In genomic region chr3:109337393-109337792, GRCh38 we compare ENCODE assay signal across 11 cellular contexts. TPM values are rescaled to one million over a fixed set of nuclear protein-coding genes. Genes with fewer than 3 reads are reported as not detected.
DNase-seq lines count a peak whose midpoint lies in the region; ATAC-seq and TF ChIP-seq lines count a peak whose summit lies in the region.
"Had no signal": no experiment of that assay in that cellular context is flagged by ENCODE, and none has a peak within 500 bp of the region (broad histone marks: within the 10 kb centered on the region; RNA-seq: fewer than 3 reads in every experiment).

A gene with protein sequence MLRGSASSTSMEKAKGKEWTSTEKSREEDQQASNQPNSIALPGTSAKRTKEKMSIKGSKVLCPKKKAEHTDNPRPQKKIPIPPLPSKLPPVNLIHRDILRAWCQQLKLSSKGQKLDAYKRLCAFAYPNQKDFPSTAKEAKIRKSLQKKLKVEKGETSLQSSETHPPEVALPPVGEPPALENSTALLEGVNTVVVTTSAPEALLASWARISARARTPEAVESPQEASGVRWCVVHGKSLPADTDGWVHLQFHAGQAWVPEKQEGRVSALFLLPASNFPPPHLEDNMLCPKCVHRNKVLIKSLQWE (minus strand): TSS chr3:109337546. CDS start chr3:109337517, 29 bp downstream.

- H3K27me3 Mint-ChIP-seq in stimulated activated naive CD8-positive, alpha-beta T cell treated with anti-CD3 and anti-CD28 coated beads, Interleukin-15, Interleukin-2, amounts not matched to agents 100 ng/mL and 50 ng/mL, for 24 hours: peaks cover 23% of the 10 kb centered on the region
- H3K27me3 Mint-ChIP-seq in nephron (ENCODE audit: low read depth): peaks cover 13% of the 10 kb centered on the region

- H3K36me3 ChIP-seq in gastroesophageal sphincter: no peaks in the 10 kb centered on the region
- H3K36me3 ChIP-seq: gastrocnemius medialis had no signal

- H3K4me3 Mint-ChIP-seq in stimulated activated naive CD8-positive, alpha-beta T cell treated with anti-CD3 and anti-CD28 coated beads, Interleukin-15, Interleukin-2, amounts not matched to agents 100 ng/mL and 50 ng/mL, for 24 hours: peak within 1 kb of the TSS; percentile 79
- peak within 1 kb of the TSS; percentile 86 to 91 (median 86) for H3K4me3 Mint-ChIP-seq in nephron

- H3K4me1 Mint-ChIP-seq in stimulated activated naive CD8-positive, alpha-beta T cell treated with anti-CD3 and anti-CD28 coated beads, Interleukin-15, Interleukin-2, amounts not matched to agents 100 ng/mL and 50 ng/mL, for 24 hours (ENCODE audit: low read depth): peaks cover 13% of the 10 kb centered on the region
- peaks cover 14% of the 10 kb centered on the region for H3K4me1 Mint-ChIP-seq in nephron

- no peaks in the 10 kb centered on the region for H3K9me3 ChIP-seq in gastroesophageal sphincter
- H3K9me3 ChIP-seq: gastrocnemius medialis had no signal

- peaks cover 7% of the 10 kb centered on the region for H3K27me3 ChIP-seq in gastroesophageal sphincter
- H3K27me3 ChIP-seq: gastrocnemius medialis had no signal

- TF ChIP-seq CTCF in epithelial cell of esophagus (IDR thresholded peaks at IDR 0.05; ENCODE audit: insufficient read depth, low read depth, low read length, missing control alignments) (no peak), nephron (IDR thresholded peaks at IDR 0.05; ENCODE audit: unreplicated experiment in 3 of 3) (no peak), gastroesophageal sphincter (IDR thresholded peaks at IDR 0.05) (no peak)

- TF ChIP-seq EP300 in gastroesophageal sphincter (IDR thresholded peaks at IDR 0.05): no peak

- no peak within 1 kb of the TSS for H3K27ac ChIP-seq in gastroesophageal sphincter
- H3K27ac ChIP-seq: gastrocnemius medialis had no signal

- H3K36me3 Mint-ChIP-seq in stimulated activated naive CD8-positive, alpha-beta T cell treated with anti-CD3 and anti-CD28 coated beads, Interleukin-15, Interleukin-2, amounts not matched to agents 100 ng/mL and 50 ng/mL, for 24 hours (ENCODE audit: low read depth): peaks cover 6% of the 10 kb centered on the region
- H3K36me3 Mint-ChIP-seq in nephron (ENCODE audit: low read depth): no peaks in the 10 kb centered on the region

- H3K4me1 ChIP-seq in gastroesophageal sphincter: peaks cover 0 to 14% (median 0%) of the 10 kb centered on the region in 3 donors
- H3K4me1 ChIP-seq: gastrocnemius medialis had no signal

- no peak for DNase-seq in stimulated activated naive CD8-positive, alpha-beta T cell treated with anti-CD3 and anti-CD28 coated beads, Interleukin-15, Interleukin-2, amounts not matched to agents 100 U/mL and 50 U/mL, for 24 hours
- DNase-seq in epithelial cell of esophagus (ENCODE audit: low read depth) (no peak), hypothalamus (lab: John Stamatoyannopoulos, UW) (no peak)
- DNase-seq: activated CD8-positive, alpha-beta memory T cell treated with anti-CD3 and anti-CD28 coated beads, Interleukin-2, amount 50 U/mL, for 48 hours; gastrocnemius medialis; stimulated activated CD4-positive, alpha-beta T cell treated with anti-CD3 and anti-CD28 coated beads, Interleukin-2, amount 100 ng/mL, for 48 hours had no signal

- no peaks in the 10 kb centered on the region for H3K9me3 Mint-ChIP-seq in stimulated activated naive CD8-positive, alpha-beta T cell treated with anti-CD3 and anti-CD28 coated beads, Interleukin-15, Interleukin-2, amounts not matched to agents 100 ng/mL and 50 ng/mL, for 24 hours
- H3K9me3 Mint-ChIP-seq in nephron: no peaks in the 10 kb centered on the region

- peak within 1 kb of the TSS; percentile 7 for H3K4me3 ChIP-seq in epithelial cell of esophagus (ENCODE audit: low read length)
- peak within 1 kb of the TSS in 1 of 2 donors; percentile 39 for H3K4me3 ChIP-seq in gastroesophageal sphincter

- no peak within 1 kb of the TSS for H3K27ac Mint-ChIP-seq in stimulated activated naive CD8-positive, alpha-beta T cell treated with anti-CD3 and anti-CD28 coated beads, Interleukin-15, Interleukin-2, amounts not matched to agents 100 ng/mL and 50 ng/mL, for 24 hours
- H3K27ac Mint-ChIP-seq in nephron: peak within 1 kb of the TSS; percentile 92 to 97 (median 96)

- no peak for TF ChIP-seq POLR2A in gastroesophageal sphincter (IDR thresholded peaks at IDR 0.05)

- WGBS in gastroesophageal sphincter (ENCODE audit: low coverage in 1 of 2), 2 donors: 71 to 82% methylated on average over 4 to 5 of the region's 5 CpGs

- no peak for ATAC-seq in stimulated activated naive CD8-positive, alpha-beta T cell treated with anti-CD3 and anti-CD28 coated beads, Interleukin-15, Interleukin-2, amounts not matched to agents 100 U/mL and 50 U/mL, for 24 hours
- ATAC-seq in HG03196 (IDR thresholded peaks at IDR 0.05; ENCODE audit: unreplicated experiment) (no peak), GM18502 (IDR thresholded peaks at IDR 0.05; ENCODE audit: poor library complexity, unreplicated experiment) (no peak), gastroesophageal sphincter (no peak)
- ATAC-seq: gastrocnemius medialis had no signal

RNA-seq across cellular contexts. Expression of the gene that starts here (rescaled TPM):
- total RNA-seq in gastroesophageal sphincter: not detected
- total RNA-seq: gastrocnemius medialis had no signal
